ENCODE assay signal across 8 cellular contexts in genomic region chr3:52054689-52055511, GRCh38. TPM values are rescaled to one million over a fixed set of nuclear protein-coding genes. Genes with fewer than 3 reads are reported as not detected.
DNase-seq lines count a peak whose midpoint lies in the region; ATAC-seq and TF ChIP-seq lines count a peak whose summit lies in the region.

No MANE protein-coding gene starts in this region.

- no peak overlapping the region for H3K27ac ChIP-seq in SJCRH30
- peak overlapping the region; percentile 75 for H3K27ac ChIP-seq in muscle layer of colon (ENCODE audit: low read depth, low read length)
- peak overlapping the region; percentile 68 for H3K27ac ChIP-seq in urinary bladder (ENCODE audit: low read depth)

- peak overlapping the region; percentile 79 for H3K4me3 ChIP-seq in GM12864 (ENCODE audit: low read depth, low read length)
- H3K4me3 ChIP-seq in SJCRH30, result peak overlapping the region; percentile 55
- H3K4me3 ChIP-seq in choroid plexus epithelial cell (ENCODE audit: low read depth, low read length), result peak overlapping the region; percentile 81
- H3K4me3 ChIP-seq in muscle layer of colon (ENCODE audit: low read depth in 1 of 2, low read length in 2 of 2), result peak overlapping the region; percentile 85 to 91
- H3K4me3 ChIP-seq in urinary bladder (ENCODE audit: low read depth, low read length), result peak overlapping the region; percentile 89

- peak overlapping the region; percentile 8 for H3K9ac ChIP-seq in muscle layer of colon (ENCODE audit: low read length)

- 7% methylated on average over 26 of the region's 26 CpGs for WGBS in urinary bladder

- H3K36me3 ChIP-seq in SJCRH30 (no peaks in the 10 kb centered on the region), muscle layer of colon (ENCODE audit: insufficient read depth, low read length) (peaks cover 31% of the 10 kb centered on the region), urinary bladder (ENCODE audit: insufficient read depth) (no peaks in the 10 kb centered on the region)

- H3K27me3 ChIP-seq in SJCRH30 (no peaks in the 10 kb centered on the region), muscle layer of colon (ENCODE audit: control insufficient read depth in 1 of 2, insufficient read depth in 2 of 2, low read length in 2 of 2) (no peaks in the 10 kb centered on the region)

- peak; percentile 46 for TF ChIP-seq CTCF in GM12864 (IDR thresholded peaks at IDR 0.05; ENCODE audit: low read depth, low read length, missing control alignments)
- TF ChIP-seq CTCF in choroid plexus epithelial cell (conservative IDR thresholded peaks at IDR 0.05; ENCODE audit: low read depth, low read length), result peak; percentile 51

- H3K9me3 ChIP-seq in SJCRH30 (replicated peaks) (no peaks in the 10 kb centered on the region), muscle layer of colon (ENCODE audit: low read length) (no peaks in the 10 kb centered on the region)

- DNase-seq in GM12864 (ENCODE audit: low read depth) (no peak), SJCRH30 (no peak), choroid plexus epithelial cell (ENCODE audit: low read depth) (no peak), NCI-H510A treated with DMSO at 0.1 percent for 48 hours (lab: John Stamatoyannopoulos, UW) (no peak), NCI-H2196 treated with DMSO at 0.1 percent for 48 hours (lab: John Stamatoyannopoulos, UW; ENCODE audit: unreplicated experiment) (no peak)

- no peak for ATAC-seq in HG03139 (IDR thresholded peaks at IDR 0.05; ENCODE audit: unreplicated experiment)

- no peaks in the 10 kb centered on the region for H3K4me1 ChIP-seq in SJCRH30
- H3K4me1 ChIP-seq in muscle layer of colon (ENCODE audit: insufficient read depth, low read length), result peaks cover 36% of the 10 kb centered on the region
- peaks cover 2% of the 10 kb centered on the region for H3K4me1 ChIP-seq in urinary bladder (ENCODE audit: insufficient read depth)

RNA-seq across cellular contexts. Expression of gene DUSP7, which starts 1.5 kb away (rescaled TPM):
- 9.1 and 9.6 TPM in 2 replicates for total RNA-seq in SJCRH30 (2014; rRNA removed; shearing (Covaris generic))
- 8.2 TPM for total RNA-seq in urinary bladder
- polyA plus RNA-seq in urinary bladder, result 14.3 TPM

RNA-seq across cellular contexts. Expression of gene RPL29, which starts 59.2 kb away (rescaled TPM):
- total RNA-seq in SJCRH30 (2014; rRNA removed; shearing (Covaris generic)), result 1,784 and 1,861 TPM in 2 replicates
- total RNA-seq in urinary bladder, result 623 TPM
- polyA plus RNA-seq in urinary bladder, result 1,824 TPM
